In the genomic region with DNA sequence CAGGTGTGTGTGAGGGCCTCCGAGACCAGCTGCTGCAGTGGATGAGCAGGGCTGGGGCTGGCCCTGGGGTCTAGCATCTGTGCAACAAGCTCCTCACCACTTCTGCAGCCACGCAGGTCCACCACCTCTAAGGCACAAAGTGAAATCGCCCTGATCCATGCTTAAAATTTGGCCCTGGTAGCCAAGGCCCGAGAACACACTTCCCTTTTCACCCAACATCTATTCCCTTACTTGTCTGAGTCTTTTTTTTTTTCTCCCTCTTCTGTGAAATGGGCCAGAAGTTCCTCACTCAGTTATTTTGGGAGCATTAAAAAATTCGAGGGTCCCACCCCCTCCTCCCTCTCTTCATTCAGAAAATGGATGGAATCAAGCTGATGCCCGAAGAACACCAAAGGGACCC, we compare ENCODE assay signal across 23 cellular contexts. TPM values are rescaled to one million over a fixed set of nuclear protein-coding genes. Genes with fewer than 3 reads are reported as not detected.
"Had no signal": no experiment of that assay in that cellular context is flagged by ENCODE, and none has a peak within 500 bp of the region (broad histone marks: within the 10 kb centered on the region; RNA-seq: fewer than 3 reads in every experiment).

No MANE protein-coding gene starts in this region.

- H3K27ac ChIP-seq: adrenal gland, ovary, sigmoid colon had no signal

- H3K4me3 ChIP-seq: adrenal gland, ovary, sigmoid colon, transverse colon had no signal

- H3K36me3 ChIP-seq: adrenal gland, ovary, sigmoid colon, transverse colon had no signal

- H3K27me3 Mint-ChIP-seq: naive thymus-derived CD8-positive, alpha-beta T cell had no signal

- H3K27me3 ChIP-seq: adrenal gland, ovary, sigmoid colon, transverse colon had no signal

- ATAC-seq: activated naive CD4-positive, alpha-beta T cell treated with anti-CD3 and anti-CD28 coated beads, Interleukin-2, amount 50 U/mL, for 72 hours; left cardiac atrium; naive thymus-derived CD8-positive, alpha-beta T cell had no signal

- DNase-seq: activated CD4-positive, CD25-positive, alpha-beta regulatory T cell treated with anti-CD3 and anti-CD28 coated beads, Interleukin-2, amount 50 U/mL, for 72 hours; activated CD8-positive, alpha-beta memory T cell treated with anti-CD3 and anti-CD28 coated beads for 24 hours; activated CD8-positive, alpha-beta memory T cell treated with anti-CD3 and anti-CD28 coated beads, Interleukin-2, amount 50 U/mL, for 48 hours; activated gamma-delta T cell treated with Interleukin-2 at 50 U/mL for 16 hours; activated T-cell treated with anti-CD3 and anti-CD28 coated beads, Interleukin-2, amount 50 U/mL, for 48 hours; adrenal gland; cerebellar nuclear complex; cortex of kidney; foreskin melanocyte; glutamatergic neuron; hippocampal formation; left cardiac atrium; mesendoderm; naive thymus-derived CD8-positive, alpha-beta T cell; ovary; sigmoid colon; stimulated activated naive CD4-positive, alpha-beta T cell; substantia nigra; transverse colon had no signal

- H3K4me3 Mint-ChIP-seq: naive thymus-derived CD8-positive, alpha-beta T cell had no signal

- H3K9me3 ChIP-seq: adrenal gland, ovary, sigmoid colon, transverse colon had no signal

- FAIRE-seq: bronchial epithelial cell, endometrium, islet of Langerhans had no signal

- H3K9me3 Mint-ChIP-seq: naive thymus-derived CD8-positive, alpha-beta T cell had no signal

- H3K36me3 Mint-ChIP-seq: naive thymus-derived CD8-positive, alpha-beta T cell had no signal

- H3K27ac Mint-ChIP-seq: activated naive CD4-positive, alpha-beta T cell treated with anti-CD3 and anti-CD28 coated beads, Interleukin-2, amount 50 U/mL, for 72 hours had no signal

RNA-seq across cellular contexts. Expression of gene LDHD, which starts 47.9 kb away (rescaled TPM):
- total RNA-seq: naive thymus-derived CD8-positive, alpha-beta T cell had no signal
- polyA plus RNA-seq: naive thymus-derived CD8-positive, alpha-beta T cell had no signal
